34 cellular contexts compared by ENCODE assay signal in genomic region chr2:152598975-152599724, GRCh38.
DNase-seq lines count a peak whose midpoint lies in the region; ATAC-seq, FAIRE-seq and TF ChIP-seq lines count a peak whose summit lies in the region.
"Had no signal": no experiment of that assay in that cellular context is flagged by ENCODE, and none has a peak within 500 bp of the region (broad histone marks: within the 10 kb centered on the region; RNA-seq: fewer than 3 reads in every experiment).

No MANE protein-coding gene starts in this region.

- no peak overlapping the region for H3K4me3 ChIP-seq in A549
- no peak overlapping the region for H3K4me3 ChIP-seq in neural progenitor cell
- H3K4me3 ChIP-seq: lower lobe of right lung, suprapubic skin had no signal

- TF ChIP-seq POLR2A in A549 (IDR thresholded peaks at IDR 0.05; ENCODE audit: low read length), result no peak

- TF ChIP-seq CTCF in A549 (IDR thresholded peaks at IDR 0.05) (no peak), brain (conservative IDR thresholded peaks at IDR 0.05) (no peak), neural progenitor cell (IDR thresholded peaks at IDR 0.05) (no peak)

- no peak for FAIRE-seq in A549 (lab: Jason Lieb, UNC)
- FAIRE-seq: A204.1, keratinocyte, urothelium cell line had no signal

- peaks cover 14% of the 10 kb centered on the region for H4K20me1 ChIP-seq in neural progenitor cell (ENCODE audit: low read depth)

- TF ChIP-seq EP300 in A549 (IDR thresholded peaks at IDR 0.05), result no peak

- POLR2A ChIA-PET in A549 (lab: Yijun Ruan, JAX), result no interaction called here

- H3K9ac ChIP-seq in neural progenitor cell, result no peak overlapping the region
- H3K9ac ChIP-seq: parathyroid adenoma had no signal

- H3K27ac Mint-ChIP-seq in brain (peak overlapping the region in 3 of 5 experiments; percentile 58 to 70 (median 65)), neural progenitor cell (peak overlapping the region; percentile 97)
- H3K27ac Mint-ChIP-seq: activated CD4-positive, alpha-beta T cell treated with anti-CD3 and anti-CD28 coated beads, Interleukin-2, amount 10 ng/mL, durations not matched to agents 7 days and 5 days; CD4-positive, alpha-beta memory T cell; HFFc6; stimulated activated memory B cell treated with anti-CD40 and anti-IgM and Interleukin-4, amounts not matched to agents 10 μg/mL and 1 μg/mL and 100 μg/mL, for 72 hours; WTC11 had no signal

- H3F3A ChIP-seq in neural progenitor cell (ENCODE audit: low read depth), result peaks cover 28% of the 10 kb centered on the region

- H3K4me2 ChIP-seq in A549, result peak overlapping the region; percentile 28; the same call in 1 of the 3 replicates
- peak overlapping the region; percentile 69 for H3K4me2 ChIP-seq in neural progenitor cell

- H3K79me2 ChIP-seq in neural progenitor cell (ENCODE audit: low read depth), result no peaks in the 10 kb centered on the region
- H3K79me2 ChIP-seq: parathyroid adenoma had no signal

- H3K4me3 Mint-ChIP-seq in brain, result no peak overlapping the region
- H3K4me3 Mint-ChIP-seq in neural progenitor cell, result no peak overlapping the region
- H3K4me3 Mint-ChIP-seq: activated CD4-positive, alpha-beta T cell treated with anti-CD3 and anti-CD28 coated beads, Interleukin-2, amount 10 ng/mL, durations not matched to agents 7 days and 5 days; activated T-cell treated with anti-CD3 and anti-CD28 coated beads, Interleukin-2, amount 50 U/mL, for 4 hours; central memory CD8-positive, alpha-beta T cell; HFFc6; nephron; stimulated activated memory B cell treated with anti-CD40 and anti-IgM and Interleukin-4, amounts not matched to agents 10 μg/mL and 1 μg/mL and 100 μg/mL, for 72 hours; WTC11 had no signal

- no peak overlapping the region for H2AFZ ChIP-seq in neural progenitor cell (replicated peaks)
- H2AFZ ChIP-seq: parathyroid adenoma had no signal

- WGBS in A549 (ENCODE audit: missing lambda C conversion rate), result 73% methylated on average over 9 of the region's 9 CpGs

- CTCF ChIA-PET in A549 (lab: Yijun Ruan, JAX), result interaction anchor here (0.8 to 0.9 kb wide), 2 partner anchors 17 to 28 kb away, joined by 3 read pairs; no protein-coding TSS in a partner anchor

- no peaks in the 10 kb centered on the region for H3K36me3 ChIP-seq in neural progenitor cell
- H3K36me3 ChIP-seq: lower lobe of right lung, suprapubic skin had no signal

- no peak overlapping the region for H3K27ac ChIP-seq in A549
- H3K27ac ChIP-seq in neural progenitor cell, result peak overlapping the region; percentile 71
- H3K27ac ChIP-seq: lower lobe of right lung, parathyroid adenoma, suprapubic skin had no signal

- H3K36me3 Mint-ChIP-seq in brain (peaks cover 14% of the 10 kb centered on the region), neural progenitor cell (peaks cover 21% of the 10 kb centered on the region)
- H3K36me3 Mint-ChIP-seq: CD4-positive, alpha-beta memory T cell; stimulated activated memory B cell treated with anti-CD40 and anti-IgM and Interleukin-4, amounts not matched to agents 10 μg/mL and 1 μg/mL and 100 μg/mL, for 72 hours; WTC11 had no signal

- H3K27me3 Mint-ChIP-seq in brain (peaks cover 6% of the 10 kb centered on the region), neural progenitor cell (ENCODE audit: insufficient read depth, low read depth) (peaks cover 2% of the 10 kb centered on the region)
- H3K27me3 Mint-ChIP-seq: activated CD4-positive, alpha-beta T cell treated with anti-CD3 and anti-CD28 coated beads, Interleukin-2, amount 10 ng/mL, durations not matched to agents 7 days and 5 days; stimulated activated memory B cell treated with anti-CD40 and anti-IgM and Interleukin-4, amounts not matched to agents 10 μg/mL and 1 μg/mL and 100 μg/mL, for 72 hours had no signal

- ATAC-seq in A549 (peak; percentile 55 to 62), left ventricle myocardium superior (no peak)
- ATAC-seq: activated T-cell treated with anti-CD3 and anti-CD28 coated beads, Interleukin-2, amount 50 U/mL, for 4 hours; lower lobe of right lung; right cardiac atrium had no signal

- no peaks in the 10 kb centered on the region for H3K9me3 ChIP-seq in A549
- no peaks in the 10 kb centered on the region for H3K9me3 ChIP-seq in neural progenitor cell (ENCODE audit: low read depth)
- H3K9me3 ChIP-seq: lower lobe of right lung, suprapubic skin had no signal

- peaks cover 8% of the 10 kb centered on the region; the same call in 2 of the 3 replicates for H3K4me1 ChIP-seq in A549
- H3K4me1 ChIP-seq in neural progenitor cell, result peaks cover 22% of the 10 kb centered on the region
- H3K4me1 ChIP-seq: lower lobe of right lung had no signal

- intact Hi-C loops in left ventricle myocardium superior (cut with micrococcal nuclease), result no loop called here

- H3K9me3 Mint-ChIP-seq in brain, result no peaks in the 10 kb centered on the region
- H3K9me3 Mint-ChIP-seq in neural progenitor cell, result no peaks in the 10 kb centered on the region
- H3K9me3 Mint-ChIP-seq: activated CD4-positive, alpha-beta T cell treated with anti-CD3 and anti-CD28 coated beads, Interleukin-2, amount 10 ng/mL, durations not matched to agents 7 days and 5 days; activated T-cell treated with anti-CD3 and anti-CD28 coated beads, Interleukin-2, amount 50 U/mL, for 4 hours; CD4-positive, alpha-beta memory T cell; central memory CD8-positive, alpha-beta T cell; HFFc6; nephron; stimulated activated memory B cell treated with anti-CD40 and anti-IgM and Interleukin-4, amounts not matched to agents 10 μg/mL and 1 μg/mL and 100 μg/mL, for 72 hours; WTC11 had no signal

- DNase-seq in A549 (ENCODE audit: low read depth in 1 of 2, low spot score in 1 of 2) (peak; percentile 0 to 48), HS-5 (ENCODE audit: low read depth) (peak; percentile 58), neural progenitor cell (ENCODE audit: low spot score) (no peak), epidermal melanocyte (ENCODE audit: insufficient read length, low spot score) (no peak), left ventricle myocardium superior (no peak), NCI-H2081 treated with DMSO at 0.1 percent for 48 hours (lab: John Stamatoyannopoulos, UW) (no peak), NCI-H2029 (lab: John Stamatoyannopoulos, UW) (no peak)
- DNase-seq: activated CD4-positive, alpha-beta T cell treated with anti-CD3 and anti-CD28 coated beads, Interleukin-2, amount 10 ng/mL, durations not matched to agents 7 days and 5 days; activated gamma-delta T cell treated with Interleukin-2 at 50 U/mL for 16 hours; activated T-cell treated with anti-CD3 and anti-CD28 coated beads, Interleukin-2, amount 50 U/mL, for 4 hours; CD4-positive, alpha-beta memory T cell; dermis blood vessel endothelial cell; GF-D8; HFFc6; Kasumi-1; lower lobe of right lung; NCI-H1048; NCI-H187; NCI-H526; right cardiac atrium; SIG-M5; stimulated activated CD4-positive, alpha-beta T cell treated with anti-CD3 and anti-CD28 coated beads, Interleukin-12 subunit alpha, Interleukin-12 subunit beta, amount 100 ng/mL, for 4 hours; stimulated activated CD4-positive, alpha-beta T cell treated with anti-CD3 and anti-CD28 coated beads, Interleukin-4, amount 100 ng/mL, for 24 hours; SW 1271 had no signal

- peaks cover 37% of the 10 kb centered on the region for H3K4me1 Mint-ChIP-seq in brain
- peaks cover 37% of the 10 kb centered on the region for H3K4me1 Mint-ChIP-seq in neural progenitor cell
- H3K4me1 Mint-ChIP-seq: central memory CD8-positive, alpha-beta T cell had no signal

- no peaks in the 10 kb centered on the region for H3K27me3 ChIP-seq in neural progenitor cell
- H3K27me3 ChIP-seq: suprapubic skin had no signal

- TF ChIP-seq RAD21 in A549 (conservative IDR thresholded peaks at IDR 0.05 in 1 of 2, IDR thresholded peaks at IDR 0.05 in 1 of 2), result no peak

TF ChIP-seq in A549, 52 proteins besides CTCF, POLR2A, EP300 and RAD21:
- TF ChIP-seq PHF8 (IDR thresholded peaks at IDR 0.05; ENCODE audit: borderline replicate concordance, low read depth) (no peak), SMC3 (IDR thresholded peaks at IDR 0.05) (no peak), HMGXB4 (CRISPR knock-in tag; IDR thresholded peaks at IDR 0.05; ENCODE audit: borderline replicate concordance) (no peak)

Comparison
In these comparisons a context has a peak if more than half of its experiments do, and no peak if none do; other contexts are left out.
1. DNase-seq: peak in A549 (2 of 2) and HS-5 (single experiment); none in neural progenitor cell (single experiment), epidermal melanocyte (single experiment), left ventricle myocardium superior (single experiment), NCI-H2081 treated with DMSO at 0.1 percent for 48 hours (single experiment) and NCI-H2029 (single experiment).